ENCODE assay signal across 9 cellular contexts in the genomic region with DNA sequence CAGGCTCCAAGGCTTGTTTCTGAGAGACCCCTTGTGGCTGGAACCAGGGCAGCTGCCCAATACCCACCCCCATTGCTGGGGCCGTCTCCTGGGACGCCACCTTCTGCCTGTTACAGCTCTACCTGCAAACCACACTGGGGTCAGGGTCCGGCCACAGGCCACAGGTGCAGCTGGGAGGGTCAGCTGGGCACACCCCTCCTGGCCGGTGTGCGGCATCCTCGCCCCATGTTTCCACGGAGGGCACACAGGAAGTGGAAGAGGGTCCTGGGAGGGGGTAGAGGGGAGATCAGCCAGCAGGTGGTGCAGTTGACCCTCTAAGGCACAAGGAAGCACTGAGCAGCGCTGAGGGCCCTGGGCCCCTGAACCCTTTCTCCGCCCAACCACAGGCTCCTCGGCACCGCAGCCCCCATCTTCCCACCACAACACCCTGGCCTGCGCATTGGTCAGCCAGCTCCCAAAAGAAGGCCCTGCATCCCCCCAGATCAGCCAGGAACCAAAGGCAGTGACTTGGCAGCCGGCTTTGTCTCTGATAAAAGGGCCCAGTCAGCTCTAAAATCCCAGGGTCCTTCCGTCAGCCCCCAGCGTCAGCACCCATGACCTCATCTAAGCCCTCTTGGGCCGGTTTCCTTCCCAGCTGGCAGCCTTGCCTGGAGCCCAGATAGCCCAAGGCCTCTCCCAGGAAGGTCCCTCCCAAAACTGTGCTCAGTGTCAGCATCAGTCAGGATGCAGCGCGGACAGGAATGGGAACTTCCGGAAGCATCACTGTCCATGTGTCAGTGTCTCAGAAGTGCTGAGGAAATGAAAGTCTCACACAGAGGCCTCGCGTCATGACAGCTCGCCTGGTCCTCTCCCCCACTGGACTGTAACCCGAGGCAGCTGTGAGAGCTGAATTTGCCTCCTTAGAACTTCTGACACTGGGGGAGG. TPM values are rescaled to one million over a fixed set of nuclear protein-coding genes. Genes with fewer than 3 reads are reported as not detected.
A peak's percentile ranks its signal among the peaks of the same experiment; 100 is the strongest.
DNase-seq lines count a peak whose midpoint lies in the region; ATAC-seq and TF ChIP-seq lines count a peak whose summit lies in the region.
"Had no signal": no experiment of that assay in that cellular context is flagged by ENCODE, and none has a peak within 500 bp of the region (broad histone marks: within the 10 kb centered on the region; RNA-seq: fewer than 3 reads in every experiment).

No MANE protein-coding gene starts in this region.

- H3K23ac ChIP-seq in H9 (ENCODE audit: insufficient read length, low read depth, low read length): no peak overlapping the region

- no peak overlapping the region; a peak in 1 of 7 replicates for H3K27ac Mint-ChIP-seq in H9
- H3K27ac Mint-ChIP-seq in activated B cell treated with CpG ODN at 0.5 μM for 24 hours: no peak overlapping the region
- peak overlapping the region in 3 of 6 donors; percentile 35 to 78 (median 59) for H3K27ac Mint-ChIP-seq in immature natural killer cell
- H3K27ac Mint-ChIP-seq: T-helper 1 cell treated with Interleukin-12 subunit alpha and Interleukin-12 subunit beta and Interleukin-4 antibody, amounts not matched to agents 30 μg/mL and 1 μg/mL, for 36 hours had no signal

- H2BK12ac ChIP-seq in H9 (ENCODE audit: insufficient read length, low read depth, low read length): no peak overlapping the region

- no peak overlapping the region for H3T11ph ChIP-seq in H9 (ENCODE audit: low read length)

- H2BK5ac ChIP-seq in H9 (ENCODE audit: insufficient read length, low read length): no peak overlapping the region

- H4K20me1 ChIP-seq in H9 (ENCODE audit: control insufficient read depth, insufficient read depth, insufficient read length): no peaks in the 10 kb centered on the region

- H2AK5ac ChIP-seq in H9 (ENCODE audit: insufficient read length, low read length): no peak overlapping the region

- H3K4me3 ChIP-seq in AG04449 (ENCODE audit: low read depth, low read length): no peak overlapping the region

- H3K27me3 Mint-ChIP-seq in H9 (ENCODE audit: low read depth) (peaks cover 60% of the 10 kb centered on the region), activated B cell treated with CpG ODN at 0.5 μM for 24 hours (peaks cover 19% of the 10 kb centered on the region), immature natural killer cell (ENCODE audit: low read depth in 3 of 3) (peaks cover 7 to 13% (median 8%) of the 10 kb centered on the region in 3 donors)

- H2BK15ac ChIP-seq in H9 (ENCODE audit: low read depth, low read length): no peak overlapping the region

- H2BK20ac ChIP-seq in H9 (ENCODE audit: low read depth, low read length, poor library complexity, severe bottlenecking): no peak overlapping the region

- CTCF ChIA-PET in AG04449 (lab: Yijun Ruan, JAX) (interaction anchor here (1.1 to 3.1 kb wide), 7 partner anchors 7 to 360 kb away, joined by 3 to 28 read pairs (median 6); no protein-coding TSS in a partner anchor), activated B cell treated with CpG ODN at 0.5 μM for 24 hours (lab: Charles Lee) (interaction anchor here (1.1 to 1.7 kb wide), 2 partner anchors 103 to 104 kb away, joined by 4 to 5 read pairs; no protein-coding TSS in a partner anchor)

- H3K4ac ChIP-seq in H9 (ENCODE audit: low read depth, low read length): no peak overlapping the region

- no peaks in the 10 kb centered on the region for H3K79me2 ChIP-seq in H9 (ENCODE audit: insufficient read depth, low read length)

- WGBS in H9 (ENCODE audit: extremely low coverage, insufficient read length, low lambda C conversion rate): no CpG with 5 or more reads among the region's 23 CpGs

- intact Hi-C loops in activated B cell treated with CpG ODN at 0.5 μM for 24 hours (cut with micrococcal nuclease): loop anchor here (1.0 kb wide), 1 partner anchor 103 kb away; no protein-coding TSS in a partner anchor

- H3K9me3 ChIP-seq in H9 (ENCODE audit: control insufficient read depth, low read depth, low read length): no peaks in the 10 kb centered on the region

- H3K9me3 Mint-ChIP-seq in H9 (peaks cover 0 to 4% of the 10 kb centered on the region in 2 experiments; a peak in 1 of 5 replicates), activated B cell treated with CpG ODN at 0.5 μM for 24 hours (no peaks in the 10 kb centered on the region), immature natural killer cell (no peaks in the 10 kb centered on the region)
- H3K9me3 Mint-ChIP-seq: T-helper 1 cell treated with Interleukin-12 subunit alpha and Interleukin-12 subunit beta and Interleukin-4 antibody, amounts not matched to agents 30 μg/mL and 1 μg/mL, for 36 hours had no signal

- H3K4me3 Mint-ChIP-seq in H9 (peak overlapping the region in 1 of 2 experiments; percentile 79; a peak in 2 of 5 replicates), activated B cell treated with CpG ODN at 0.5 μM for 24 hours (peak overlapping the region; percentile 8), immature natural killer cell (peak overlapping the region in 4 of 5 donors; percentile 31 to 78 (median 70))

- no peak for ATAC-seq in activated B cell treated with CpG ODN at 0.5 μM for 24 hours (ENCODE audit: low read depth)

- H2BK120ac ChIP-seq in H9 (ENCODE audit: low read depth, low read length, poor library complexity, severe bottlenecking): no peak overlapping the region

- H3K27me3 ChIP-seq in H9 (ENCODE audit: insufficient read depth, low read length): peaks cover 15% of the 10 kb centered on the region; the same call in 1 of the 2 replicates

- no peaks in the 10 kb centered on the region for H3K79me1 ChIP-seq in H9 (ENCODE audit: insufficient read depth, low read depth, low read length, poor library complexity, severe bottlenecking)

- no peak overlapping the region for H2AFZ ChIP-seq in H9 (ENCODE audit: low read length)

- H3K18ac ChIP-seq in H9 (ENCODE audit: insufficient read length, low read depth, low read length): no peak overlapping the region

- H3K4me2 ChIP-seq in H9 (ENCODE audit: insufficient read depth, insufficient read length, low read length): no peak overlapping the region

- DNase-seq in AG04449 (ENCODE audit: low read depth, low spot score) (no peak), H9 (peak; percentile 77), activated B cell treated with CpG ODN at 0.5 μM for 24 hours (no peak), immature natural killer cell (peak in 2 of 3 donors; percentile 25 to 46), UCSD-AML1 (lab: John Stamatoyannopoulos, UW; ENCODE audit: unreplicated experiment) (no peak), RKO (ENCODE audit: low spot score) (no peak)
- DNase-seq in stimulated activated CD4-positive, alpha-beta T cell treated with anti-CD3 and anti-CD28 coated beads, Interleukin-4, amount 100 ng/mL, for 1 hour: no peak
- DNase-seq in central memory CD4-positive, alpha-beta T cell: no peak

- H3K4me1 Mint-ChIP-seq in H9 (peaks cover 13 to 18% of the 10 kb centered on the region in 2 experiments), activated B cell treated with CpG ODN at 0.5 μM for 24 hours (peaks cover 15% of the 10 kb centered on the region), immature natural killer cell (peaks cover 20 to 31% of the 10 kb centered on the region in 2 donors)

- POLR2A ChIA-PET in AG04449 (lab: Yijun Ruan, JAX): interaction anchor here (0.7 to 0.8 kb wide), 2 partner anchors 9 kb away, joined by 3 read pairs; no protein-coding TSS in a partner anchor
- POLR2A ChIA-PET in activated B cell treated with CpG ODN at 0.5 μM for 24 hours (lab: Charles Lee): interaction anchor here (0.8 kb wide), 1 partner anchor 102 kb away, joined by 3 read pairs; no protein-coding TSS in a partner anchor

- H3K23me2 ChIP-seq in H9 (ENCODE audit: insufficient read length, low read depth, low read length, poor library complexity, severe bottlenecking): peaks cover 10% of the 10 kb centered on the region

- no peak overlapping the region for H3K27ac ChIP-seq in H9 (ENCODE audit: insufficient read length, low read depth, low read length)

- no peaks in the 10 kb centered on the region for H3K4me1 ChIP-seq in H9 (ENCODE audit: insufficient read depth, low read length)

- no peak overlapping the region for H3K14ac ChIP-seq in H9 (ENCODE audit: insufficient read depth, low read length)

- peak; percentile 23 for TF ChIP-seq CTCF in AG04449 (IDR thresholded peaks at IDR 0.05; ENCODE audit: insufficient read depth, low read length, missing control alignments)
- TF ChIP-seq CTCF in H9 (conservative IDR thresholded peaks at IDR 0.05): peak; percentile 59; the same call in 2 of the 3 replicates
- no peak for TF ChIP-seq CTCF in activated B cell treated with CpG ODN at 0.5 μM for 24 hours (IDR thresholded peaks at IDR 0.05)

- H3K36me3 Mint-ChIP-seq in H9 (ENCODE audit: insufficient read depth in 1 of 3, low read depth in 3 of 3) (no peaks in the 10 kb centered on the region; a peak in 1 of 7 replicates), activated B cell treated with CpG ODN at 0.5 μM for 24 hours (ENCODE audit: low read depth) (no peaks in the 10 kb centered on the region), immature natural killer cell (no peaks in the 10 kb centered on the region)

- H3K9ac ChIP-seq in H9 (ENCODE audit: extremely low read depth, insufficient read length, low read length): no peak overlapping the region

- H4K91ac ChIP-seq in H9 (ENCODE audit: insufficient read length, low read depth, low read length): no peak overlapping the region

- H4K5ac ChIP-seq in H9 (ENCODE audit: insufficient read length, low read depth, low read length): no peak overlapping the region

- H3K56ac ChIP-seq in H9 (ENCODE audit: insufficient read length, low read depth, low read length): no peak overlapping the region

- no peak overlapping the region for H4K8ac ChIP-seq in H9 (replicated peaks; ENCODE audit: insufficient read length, low read depth, low read length)

RNA-seq across cellular contexts. Expression of gene ERFE, which starts 1.7 kb away (rescaled TPM):
- 2.0 and 2.1 TPM in 2 replicates for total RNA-seq in H9 (2021)
- not detected in 2 replicates for total RNA-seq in activated B cell treated with CpG ODN at 0.5 μM for 24 hours
- polyA plus RNA-seq in immature natural killer cell: 1 to 10 TPM; 4.6 to 6.2 (median 5.7) TPM

RNA-seq across cellular contexts. Expression of gene KLHL30, which starts 22.0 kb away (rescaled TPM):
- total RNA-seq in H9 (2021): not detected in 2 replicates
- not detected in 2 replicates for total RNA-seq in activated B cell treated with CpG ODN at 0.5 μM for 24 hours
- polyA plus RNA-seq in immature natural killer cell: not detected

RNA-seq across cellular contexts. Expression of gene ILKAP, which starts 43.0 kb away (rescaled TPM):
- total RNA-seq in H9 (2021) (40.3 and 41.5 TPM in 2 replicates), activated B cell treated with CpG ODN at 0.5 μM for 24 hours (64.4 and 77.3 TPM in 2 replicates)
- polyA plus RNA-seq in immature natural killer cell: 10 to 100 TPM; 59.2 to 82.8 (median 59.3) TPM

Comparison
In these comparisons a context has a peak if more than half of its experiments do, and no peak if none do; other contexts are left out.
1. DNase-seq: peak in H9 (single experiment) and immature natural killer cell (2 of 3); none in AG04449 (single experiment), activated B cell treated with CpG ODN at 0.5 μM for 24 hours (single experiment), UCSD-AML1 (single experiment), RKO (single experiment), stimulated activated CD4-positive, alpha-beta T cell treated with anti-CD3 and anti-CD28 coated beads, Interleukin-4, amount 100 ng/mL, for 1 hour (single experiment) and central memory CD4-positive, alpha-beta T cell (single experiment).